16 cellular contexts compared by ENCODE assay signal in the genomic region with DNA sequence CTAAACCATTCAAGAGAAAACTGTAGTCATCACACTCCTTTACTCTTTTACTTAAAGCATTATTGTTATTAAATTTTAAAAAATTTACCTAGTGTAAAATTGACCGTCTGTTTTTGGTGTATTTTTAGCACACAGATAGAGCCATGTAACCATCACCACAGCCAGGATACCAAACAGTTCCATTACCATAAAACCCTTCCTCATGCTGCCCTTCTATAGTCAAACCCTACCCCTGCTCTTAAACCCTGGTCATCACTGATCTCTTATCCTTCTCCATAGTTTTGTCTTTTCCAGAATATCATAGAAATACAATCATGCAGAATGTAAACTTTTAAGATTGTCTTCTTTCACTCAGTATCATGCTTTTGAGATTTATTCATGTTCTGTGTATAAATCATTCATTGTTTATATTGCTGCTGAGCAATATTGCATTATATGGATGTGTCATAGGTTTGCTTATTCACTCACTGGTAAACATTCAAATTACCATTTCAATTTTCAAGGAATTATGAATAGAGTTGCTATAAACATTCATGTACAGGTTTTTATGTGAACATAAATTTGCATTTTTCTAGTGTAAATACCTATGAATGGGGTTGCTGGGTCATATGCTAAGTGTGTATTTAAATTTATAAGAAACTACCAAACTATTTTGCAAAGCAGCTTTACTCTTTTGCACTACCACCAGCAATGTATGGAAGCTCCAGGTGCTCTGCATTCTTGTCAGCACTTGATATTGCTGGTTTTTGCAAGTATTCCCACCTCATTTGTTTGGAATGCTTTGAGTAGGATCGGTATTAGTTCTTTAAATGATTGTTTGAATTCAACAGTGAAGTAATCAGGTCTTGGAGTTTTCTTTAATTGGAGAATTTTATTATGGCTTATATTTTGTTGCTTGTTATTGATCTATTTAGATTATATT.
"Had no signal": no experiment of that assay in that cellular context is flagged by ENCODE, and none has a peak within 500 bp of the region (broad histone marks: within the 10 kb centered on the region; RNA-seq: fewer than 3 reads in every experiment).

No MANE protein-coding gene starts in this region.

- ATAC-seq: activated T-cell treated with anti-CD3 and anti-CD28 coated beads, Interleukin-2, amount 50 U/mL, for 72 hours; body of pancreas; esophagus mucosa; T-helper 17 cell had no signal

- H3K27ac ChIP-seq: body of pancreas, colonic mucosa, thyroid gland, VCaP had no signal

- H3K27me3 ChIP-seq: body of pancreas, colonic mucosa, thyroid gland had no signal

- H3K4me3 ChIP-seq: body of pancreas, colonic mucosa, lung, thyroid gland had no signal

- H3K4me1 ChIP-seq: colonic mucosa had no signal

- H3K9me3 ChIP-seq: body of pancreas, colonic mucosa, thyroid gland had no signal

- DNase-seq: activated CD4-positive, alpha-beta T cell treated with anti-CD3 and anti-CD28 coated beads, Interleukin-2, amount 50 U/mL, for 1 hour; activated CD4-positive, CD25-positive, alpha-beta regulatory T cell treated with anti-CD3 and anti-CD28 coated beads, Interleukin-2, amount 50 U/mL, for 72 hours; activated CD8-positive, alpha-beta memory T cell treated with anti-CD3 and anti-CD28 coated beads, Interleukin-2, amount 50 U/mL, for 4 hours; activated effector memory CD4-positive, alpha-beta T cell treated with anti-CD3 and anti-CD28 coated beads, Interleukin-2, amount 50 U/mL, for 16 hours; activated T-cell treated with anti-CD3 and anti-CD28 coated beads, Interleukin-2, amount 50 U/mL, for 72 hours; body of pancreas; central memory CD4-positive, alpha-beta T cell; colonic mucosa; naive B cell; stimulated activated CD8-positive, alpha-beta memory T cell treated with anti-CD3 and anti-CD28 coated beads, Interleukin-4, amount 100 ng/mL, for 48 hours; stimulated activated naive CD4-positive, alpha-beta T cell; T-helper 17 cell; thyroid gland had no signal

- H3K36me3 ChIP-seq: colonic mucosa, thyroid gland had no signal
